21 cellular contexts compared by ENCODE assay signal in genomic region chr20:46604551-46605133, GRCh38. TPM values are rescaled to one million over a fixed set of nuclear protein-coding genes. Genes with fewer than 3 reads are reported as not detected.
DNase-seq lines count a peak whose midpoint lies in the region; ATAC-seq and TF ChIP-seq lines count a peak whose summit lies in the region.
"Had no signal": no experiment of that assay in that cellular context is flagged by ENCODE, and none has a peak within 500 bp of the region (broad histone marks: within the 10 kb centered on the region; RNA-seq: fewer than 3 reads in every experiment).

No MANE protein-coding gene starts in this region.

- H3K4me1 ChIP-seq in BLaER1 treated with 17β-estradiol and CSF1 and Interleukin-3, amounts not matched to agents 10 nM and 100 nM: peaks cover 9 to 17% (median 12%) of the 10 kb centered on the region in 10 experiments; a peak in 16 of 20 replicates
- H3K4me1 ChIP-seq in breast epithelium: no peaks in the 10 kb centered on the region

- H3K4me1 Mint-ChIP-seq in activated T-helper 1 cell treated with anti-CD3 and anti-CD28 coated beads, Interleukin-12 subunit alpha, Interleukin-12 subunit beta, Interleukin-2, Interleukin-4 antibody, amounts not matched to agents 30 ng/mL and 10 ng/mL and 1 ng/mL, durations not matched to agents 14 hours and 24 hours and 36 hours (ENCODE audit: low read depth): peaks cover 22% of the 10 kb centered on the region
- H3K4me1 Mint-ChIP-seq: CD14-positive monocyte; CD8-positive, alpha-beta memory T cell; GM23338 had no signal

- no peaks in the 10 kb centered on the region for H3K9me3 ChIP-seq in BLaER1 treated with 17β-estradiol and CSF1 and Interleukin-3, amounts not matched to agents 10 nM and 100 nM (replicated peaks in 1 of 11)
- no peaks in the 10 kb centered on the region for H3K9me3 ChIP-seq in breast epithelium

- H3K4me3 Mint-ChIP-seq in activated T-helper 1 cell treated with anti-CD3 and anti-CD28 coated beads, Interleukin-12 subunit alpha, Interleukin-12 subunit beta, Interleukin-2, Interleukin-4 antibody, amounts not matched to agents 30 ng/mL and 10 ng/mL and 1 ng/mL, durations not matched to agents 14 hours and 24 hours and 36 hours: no peak overlapping the region
- H3K4me3 Mint-ChIP-seq: CD14-positive monocyte; CD4-positive, alpha-beta T cell; CD8-positive, alpha-beta memory T cell; GM23338; H9 had no signal

- H3K27me3 ChIP-seq in BLaER1 treated with 17β-estradiol and CSF1 and Interleukin-3, amounts not matched to agents 10 nM and 100 nM: no peaks in the 10 kb centered on the region
- H3K27me3 ChIP-seq in breast epithelium: no peaks in the 10 kb centered on the region

- H3K27ac Mint-ChIP-seq in activated T-helper 1 cell treated with anti-CD3 and anti-CD28 coated beads, Interleukin-12 subunit alpha, Interleukin-12 subunit beta, Interleukin-2, Interleukin-4 antibody, amounts not matched to agents 30 ng/mL and 10 ng/mL and 1 ng/mL, durations not matched to agents 14 hours and 24 hours and 36 hours: no peak overlapping the region
- H3K27ac Mint-ChIP-seq: CD14-positive monocyte; CD4-positive, alpha-beta T cell; CD8-positive, alpha-beta memory T cell; GM23338 had no signal

- no peaks in the 10 kb centered on the region for H3K36me3 Mint-ChIP-seq in activated T-helper 1 cell treated with anti-CD3 and anti-CD28 coated beads, Interleukin-12 subunit alpha, Interleukin-12 subunit beta, Interleukin-2, Interleukin-4 antibody, amounts not matched to agents 30 ng/mL and 10 ng/mL and 1 ng/mL, durations not matched to agents 14 hours and 24 hours and 36 hours (ENCODE audit: low read depth)
- H3K36me3 Mint-ChIP-seq: CD14-positive monocyte had no signal

- H4K20me1 ChIP-seq in BLaER1 treated with 17β-estradiol and CSF1 and Interleukin-3, amounts not matched to agents 10 nM and 100 nM: no peaks in the 10 kb centered on the region

- no peaks in the 10 kb centered on the region for H3K36me3 ChIP-seq in BLaER1 treated with 17β-estradiol and CSF1 and Interleukin-3, amounts not matched to agents 10 nM and 100 nM
- H3K36me3 ChIP-seq in breast epithelium: no peaks in the 10 kb centered on the region

- no peaks in the 10 kb centered on the region for H3K9me3 Mint-ChIP-seq in activated T-helper 1 cell treated with anti-CD3 and anti-CD28 coated beads, Interleukin-12 subunit alpha, Interleukin-12 subunit beta, Interleukin-2, Interleukin-4 antibody, amounts not matched to agents 30 ng/mL and 10 ng/mL and 1 ng/mL, durations not matched to agents 14 hours and 24 hours and 36 hours
- H3K9me3 Mint-ChIP-seq: CD4-positive, alpha-beta T cell; CD8-positive, alpha-beta memory T cell; H9 had no signal

- H3K9ac ChIP-seq in BLaER1 treated with 17β-estradiol and CSF1 and Interleukin-3, amounts not matched to agents 10 nM and 100 nM: no peak overlapping the region

- H3K4me3 ChIP-seq in BLaER1 treated with 17β-estradiol and CSF1 and Interleukin-3, amounts not matched to agents 10 nM and 100 nM: no peak overlapping the region
- no peak overlapping the region for H3K4me3 ChIP-seq in breast epithelium
- H3K4me3 ChIP-seq: GM12878, GM23338 had no signal

- peak overlapping the region in 10 of 11 experiments; percentile 12 to 62 (median 46); a peak in 17 of 22 replicates for H3K4me2 ChIP-seq in BLaER1 treated with 17β-estradiol and CSF1 and Interleukin-3, amounts not matched to agents 10 nM and 100 nM
- H3K4me2 ChIP-seq: GM23338 had no signal

- peaks cover 3% of the 10 kb centered on the region for H3K27me3 Mint-ChIP-seq in activated T-helper 1 cell treated with anti-CD3 and anti-CD28 coated beads, Interleukin-12 subunit alpha, Interleukin-12 subunit beta, Interleukin-2, Interleukin-4 antibody, amounts not matched to agents 30 ng/mL and 10 ng/mL and 1 ng/mL, durations not matched to agents 14 hours and 24 hours and 36 hours (ENCODE audit: insufficient read depth)

- DNase-seq in ecto neural progenitor cell (ENCODE audit: low spot score) (peak; percentile 21), myocyte (ENCODE audit: low read depth) (peak; percentile 46), breast epithelium (ENCODE audit: low spot score in 2 of 2) (no peak)
- no peak for DNase-seq in activated T-helper 1 cell treated with anti-CD3 and anti-CD28 coated beads, Interleukin-12 subunit alpha, Interleukin-12 subunit beta, Interleukin-2, Interleukin-4 antibody, amounts not matched to agents 30 ng/mL and 10 ng/mL and 1 ng/mL, durations not matched to agents 14 hours and 24 hours and 36 hours (ENCODE audit: low spot score)
- DNase-seq: CD4-positive, alpha-beta T cell; CD8-positive, alpha-beta memory T cell; DMS 273 treated with DMSO at 0.1 percent for 48 hours; DMS79; EL; GDM1; H9 had no signal

- TF ChIP-seq CTCF in breast epithelium (IDR thresholded peaks at IDR 0.05): no peak

- no peak for ATAC-seq in HG02981 (IDR thresholded peaks at IDR 0.05; ENCODE audit: unreplicated experiment)
- ATAC-seq: GM12878, GM23338, HCT116 had no signal

- TF ChIP-seq POLR2A in breast epithelium (IDR thresholded peaks at IDR 0.05): no peak

- intact Hi-C loops in activated T-helper 1 cell treated with anti-CD3 and anti-CD28 coated beads, Interleukin-12 subunit alpha, Interleukin-12 subunit beta, Interleukin-2, Interleukin-4 antibody, amounts not matched to agents 30 ng/mL and 10 ng/mL and 1 ng/mL, durations not matched to agents 14 hours and 24 hours and 36 hours (cut with micrococcal nuclease): no loop called here
- intact Hi-C loops in breast epithelium (cut with DNase I; ENCODE audit: low total_unique reads): no loop called here

- H3K27ac ChIP-seq in BLaER1 treated with 17β-estradiol and CSF1 and Interleukin-3, amounts not matched to agents 10 nM and 100 nM: no peak overlapping the region
- no peak overlapping the region for H3K27ac ChIP-seq in breast epithelium

RNA-seq across cellular contexts. Expression of gene SLC13A3, which starts 46.6 kb away (rescaled TPM):
- total RNA-seq in myocyte (0.36 and 0.59 TPM in 2 replicates), breast epithelium (1 to 10 TPM; 1.3 to 2.9 (median 1.6) TPM)
- 0.64 TPM for polyA plus RNA-seq in myocyte (2012)
- 0.24 TPM in 1 of 2 replicates, not detected in the other for total RNA-seq in activated T-helper 1 cell treated with anti-CD3 and anti-CD28 coated beads, Interleukin-12 subunit alpha, Interleukin-12 subunit beta, Interleukin-2, Interleukin-4 antibody, amounts not matched to agents 30 ng/mL and 10 ng/mL and 1 ng/mL, durations not matched to agents 14 hours and 24 hours and 36 hours
- total RNA-seq: A172, H4 had no signal
- polyA plus RNA-seq: CD14-positive monocyte; CD8-positive, alpha-beta memory T cell had no signal

RNA-seq across cellular contexts. Expression of gene OCSTAMP, which starts 54.2 kb away (rescaled TPM):
- not detected in 2 replicates for total RNA-seq in myocyte
- not detected for polyA plus RNA-seq in myocyte (2012)
- total RNA-seq in activated T-helper 1 cell treated with anti-CD3 and anti-CD28 coated beads, Interleukin-12 subunit alpha, Interleukin-12 subunit beta, Interleukin-2, Interleukin-4 antibody, amounts not matched to agents 30 ng/mL and 10 ng/mL and 1 ng/mL, durations not matched to agents 14 hours and 24 hours and 36 hours: 0.26 and 0.47 TPM in 2 replicates
- under 1 TPM in 1 of 3 donors, not detected in 2; 0.32 TPM for total RNA-seq in breast epithelium
- total RNA-seq: A172; A673; CD4-positive, alpha-beta T cell; CD8-positive, alpha-beta memory T cell; H4; H9 had no signal
- polyA plus RNA-seq: BJ; CD14-positive monocyte; CD8-positive, alpha-beta memory T cell had no signal

Comparison
In these comparisons a context has a peak if more than half of its experiments do, and no peak if none do; other contexts are left out.
1. DNase-seq: peak in ecto neural progenitor cell (single experiment) and myocyte (single experiment); none in activated T-helper 1 cell treated with anti-CD3 and anti-CD28 coated beads, Interleukin-12 subunit alpha, Interleukin-12 subunit beta, Interleukin-2, Interleukin-4 antibody, amounts not matched to agents 30 ng/mL and 10 ng/mL and 1 ng/mL, durations not matched to agents 14 hours and 24 hours and 36 hours (single experiment) and breast epithelium (0 of 2).